In the genomic region with DNA sequence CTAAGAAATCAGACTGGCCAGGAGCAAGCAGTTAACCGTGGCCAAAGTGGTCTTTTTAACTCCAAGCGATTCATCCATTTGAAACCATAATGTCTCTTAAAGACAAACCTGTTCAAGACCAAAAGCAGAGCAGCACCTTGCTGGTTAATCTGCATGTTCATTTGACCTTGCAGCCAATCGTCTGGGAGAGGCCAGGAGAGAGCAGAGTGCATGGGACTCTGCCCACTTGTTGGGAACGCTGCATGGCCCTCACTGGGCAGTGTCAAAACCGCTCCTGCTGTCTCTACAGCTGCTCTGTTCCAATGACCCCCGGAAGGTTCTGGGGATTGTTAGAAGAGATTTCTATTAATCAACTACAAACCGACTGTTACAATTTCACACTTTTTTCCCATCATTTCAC, we compare ENCODE assay signal across 1 cellular context.
TF ChIP-seq lines count a peak whose summit lies in the region.

No MANE protein-coding gene starts in this region.

TF ChIP-seq in HepG2, 621 proteins besides CTCF, POLR2A, EP300 and RAD21:
- TF ChIP-seq, protein P1, sequence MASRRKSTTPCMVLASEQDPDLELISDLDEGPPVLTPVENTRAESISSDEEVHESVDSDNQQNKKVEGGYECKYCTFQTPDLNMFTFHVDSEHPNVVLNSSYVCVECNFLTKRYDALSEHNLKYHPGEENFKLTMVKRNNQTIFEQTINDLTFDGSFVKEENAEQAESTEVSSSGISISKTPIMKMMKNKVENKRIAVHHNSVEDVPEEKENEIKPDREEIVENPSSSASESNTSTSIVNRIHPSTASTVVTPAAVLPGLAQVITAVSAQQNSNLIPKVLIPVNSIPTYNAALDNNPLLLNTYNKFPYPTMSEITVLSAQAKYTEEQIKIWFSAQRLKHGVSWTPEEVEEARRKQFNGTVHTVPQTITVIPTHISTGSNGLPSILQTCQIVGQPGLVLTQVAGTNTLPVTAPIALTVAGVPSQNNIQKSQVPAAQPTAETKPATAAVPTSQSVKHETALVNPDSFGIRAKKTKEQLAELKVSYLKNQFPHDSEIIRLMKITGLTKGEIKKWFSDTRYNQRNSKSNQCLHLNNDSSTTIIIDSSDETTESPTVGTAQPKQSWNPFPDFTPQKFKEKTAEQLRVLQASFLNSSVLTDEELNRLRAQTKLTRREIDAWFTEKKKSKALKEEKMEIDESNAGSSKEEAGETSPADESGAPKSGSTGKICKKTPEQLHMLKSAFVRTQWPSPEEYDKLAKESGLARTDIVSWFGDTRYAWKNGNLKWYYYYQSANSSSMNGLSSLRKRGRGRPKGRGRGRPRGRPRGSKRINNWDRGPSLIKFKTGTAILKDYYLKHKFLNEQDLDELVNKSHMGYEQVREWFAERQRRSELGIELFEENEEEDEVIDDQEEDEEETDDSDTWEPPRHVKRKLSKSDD (CRISPR knock-in tag; IDR thresholded peaks at IDR 0.05; ENCODE audit: low read depth), result no peak
- TF ChIP-seq, protein P2, sequence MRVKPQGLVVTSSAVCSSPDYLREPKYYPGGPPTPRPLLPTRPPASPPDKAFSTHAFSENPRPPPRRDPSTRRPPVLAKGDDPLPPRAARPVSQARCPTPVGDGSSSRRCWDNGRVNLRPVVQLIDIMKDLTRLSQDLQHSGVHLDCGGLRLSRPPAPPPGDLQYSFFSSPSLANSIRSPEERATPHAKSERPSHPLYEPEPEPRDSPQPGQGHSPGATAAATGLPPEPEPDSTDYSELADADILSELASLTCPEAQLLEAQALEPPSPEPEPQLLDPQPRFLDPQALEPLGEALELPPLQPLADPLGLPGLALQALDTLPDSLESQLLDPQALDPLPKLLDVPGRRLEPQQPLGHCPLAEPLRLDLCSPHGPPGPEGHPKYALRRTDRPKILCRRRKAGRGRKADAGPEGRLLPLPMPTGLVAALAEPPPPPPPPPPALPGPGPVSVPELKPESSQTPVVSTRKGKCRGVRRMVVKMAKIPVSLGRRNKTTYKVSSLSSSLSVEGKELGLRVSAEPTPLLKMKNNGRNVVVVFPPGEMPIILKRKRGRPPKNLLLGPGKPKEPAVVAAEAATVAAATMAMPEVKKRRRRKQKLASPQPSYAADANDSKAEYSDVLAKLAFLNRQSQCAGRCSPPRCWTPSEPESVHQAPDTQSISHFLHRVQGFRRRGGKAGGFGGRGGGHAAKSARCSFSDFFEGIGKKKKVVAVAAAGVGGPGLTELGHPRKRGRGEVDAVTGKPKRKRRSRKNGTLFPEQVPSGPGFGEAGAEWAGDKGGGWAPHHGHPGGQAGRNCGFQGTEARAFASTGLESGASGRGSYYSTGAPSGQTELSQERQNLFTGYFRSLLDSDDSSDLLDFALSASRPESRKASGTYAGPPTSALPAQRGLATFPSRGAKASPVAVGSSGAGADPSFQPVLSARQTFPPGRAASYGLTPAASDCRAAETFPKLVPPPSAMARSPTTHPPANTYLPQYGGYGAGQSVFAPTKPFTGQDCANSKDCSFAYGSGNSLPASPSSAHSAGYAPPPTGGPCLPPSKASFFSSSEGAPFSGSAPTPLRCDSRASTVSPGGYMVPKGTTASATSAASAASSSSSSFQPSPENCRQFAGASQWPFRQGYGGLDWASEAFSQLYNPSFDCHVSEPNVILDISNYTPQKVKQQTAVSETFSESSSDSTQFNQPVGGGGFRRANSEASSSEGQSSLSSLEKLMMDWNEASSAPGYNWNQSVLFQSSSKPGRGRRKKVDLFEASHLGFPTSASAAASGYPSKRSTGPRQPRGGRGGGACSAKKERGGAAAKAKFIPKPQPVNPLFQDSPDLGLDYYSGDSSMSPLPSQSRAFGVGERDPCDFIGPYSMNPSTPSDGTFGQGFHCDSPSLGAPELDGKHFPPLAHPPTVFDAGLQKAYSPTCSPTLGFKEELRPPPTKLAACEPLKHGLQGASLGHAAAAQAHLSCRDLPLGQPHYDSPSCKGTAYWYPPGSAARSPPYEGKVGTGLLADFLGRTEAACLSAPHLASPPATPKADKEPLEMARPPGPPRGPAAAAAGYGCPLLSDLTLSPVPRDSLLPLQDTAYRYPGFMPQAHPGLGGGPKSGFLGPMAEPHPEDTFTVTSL (CRISPR knock-in tag; IDR thresholded peaks at IDR 0.05; ENCODE audit: borderline replicate concordance), result no peak
- TF ChIP-seq ZNF652 (CRISPR knock-in tag; IDR thresholded peaks at IDR 0.05; ENCODE audit: borderline replicate concordance, low read depth) (peak; percentile 57; the same call in 1 of the 2 replicates), HNF4A (CRISPR knock-in tag; IDR thresholded peaks at IDR 0.05) (peak; percentile 40; the same call in 1 of the 2 replicates), DPF2 (CRISPR knock-in tag; IDR thresholded peaks at IDR 0.05; ENCODE audit: borderline replicate concordance, low read depth) (no peak), HOXA3 (CRISPR knock-in tag; IDR thresholded peaks at IDR 0.05) (no peak), EHMT2 (IDR thresholded peaks at IDR 0.05; ENCODE audit: borderline replicate concordance, low read depth, low read length) (peak; percentile 43; the same call in 1 of the 2 replicates), HOXA7 (CRISPR knock-in tag; IDR thresholded peaks at IDR 0.05) (no peak), CBX1 (IDR thresholded peaks at IDR 0.05; ENCODE audit: low read depth) (no peak), NFYB (CRISPR knock-in tag; IDR thresholded peaks at IDR 0.05) (peak; percentile 35; the same call in 1 of the 2 replicates), ZNF431 (CRISPR knock-in tag; IDR thresholded peaks at IDR 0.05; ENCODE audit: borderline replicate concordance, low read depth) (no peak), RCOR2 (CRISPR knock-in tag; IDR thresholded peaks at IDR 0.05) (no peak), BRD4 (CRISPR knock-in tag; IDR thresholded peaks at IDR 0.05) (no peak)
- TF ChIP-seq, protein P3, sequence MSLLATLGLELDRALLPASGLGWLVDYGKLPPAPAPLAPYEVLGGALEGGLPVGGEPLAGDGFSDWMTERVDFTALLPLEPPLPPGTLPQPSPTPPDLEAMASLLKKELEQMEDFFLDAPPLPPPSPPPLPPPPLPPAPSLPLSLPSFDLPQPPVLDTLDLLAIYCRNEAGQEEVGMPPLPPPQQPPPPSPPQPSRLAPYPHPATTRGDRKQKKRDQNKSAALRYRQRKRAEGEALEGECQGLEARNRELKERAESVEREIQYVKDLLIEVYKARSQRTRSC (CRISPR knock-in tag; IDR thresholded peaks at IDR 0.05; ENCODE audit: low read depth), result no peak
- TF ChIP-seq, protein P4, sequence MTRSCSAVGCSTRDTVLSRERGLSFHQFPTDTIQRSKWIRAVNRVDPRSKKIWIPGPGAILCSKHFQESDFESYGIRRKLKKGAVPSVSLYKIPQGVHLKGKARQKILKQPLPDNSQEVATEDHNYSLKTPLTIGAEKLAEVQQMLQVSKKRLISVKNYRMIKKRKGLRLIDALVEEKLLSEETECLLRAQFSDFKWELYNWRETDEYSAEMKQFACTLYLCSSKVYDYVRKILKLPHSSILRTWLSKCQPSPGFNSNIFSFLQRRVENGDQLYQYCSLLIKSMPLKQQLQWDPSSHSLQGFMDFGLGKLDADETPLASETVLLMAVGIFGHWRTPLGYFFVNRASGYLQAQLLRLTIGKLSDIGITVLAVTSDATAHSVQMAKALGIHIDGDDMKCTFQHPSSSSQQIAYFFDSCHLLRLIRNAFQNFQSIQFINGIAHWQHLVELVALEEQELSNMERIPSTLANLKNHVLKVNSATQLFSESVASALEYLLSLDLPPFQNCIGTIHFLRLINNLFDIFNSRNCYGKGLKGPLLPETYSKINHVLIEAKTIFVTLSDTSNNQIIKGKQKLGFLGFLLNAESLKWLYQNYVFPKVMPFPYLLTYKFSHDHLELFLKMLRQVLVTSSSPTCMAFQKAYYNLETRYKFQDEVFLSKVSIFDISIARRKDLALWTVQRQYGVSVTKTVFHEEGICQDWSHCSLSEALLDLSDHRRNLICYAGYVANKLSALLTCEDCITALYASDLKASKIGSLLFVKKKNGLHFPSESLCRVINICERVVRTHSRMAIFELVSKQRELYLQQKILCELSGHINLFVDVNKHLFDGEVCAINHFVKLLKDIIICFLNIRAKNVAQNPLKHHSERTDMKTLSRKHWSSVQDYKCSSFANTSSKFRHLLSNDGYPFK (CRISPR knock-in tag; IDR thresholded peaks at IDR 0.05; ENCODE audit: borderline replicate concordance), result no peak
